9 cellular contexts compared by ENCODE assay signal in the genomic region with DNA sequence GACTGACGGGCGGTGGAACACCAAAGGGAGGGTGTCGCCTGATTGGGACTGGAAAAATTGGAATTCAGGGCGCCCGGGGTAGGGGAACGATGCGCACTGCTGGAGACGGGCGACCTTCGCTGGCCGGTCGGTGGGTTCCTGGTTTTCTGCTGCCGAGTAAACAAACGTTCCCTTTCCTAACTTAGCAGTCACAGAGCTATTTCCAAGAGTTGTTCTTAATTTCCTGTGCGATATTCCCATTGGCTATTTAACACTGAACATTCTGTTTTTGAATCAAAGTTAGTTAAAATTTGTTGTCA. TPM values are rescaled to one million over a fixed set of nuclear protein-coding genes. Genes with fewer than 3 reads are reported as not detected.
A peak's percentile ranks its signal among the peaks of the same experiment; 100 is the strongest.
DNase-seq lines count a peak whose midpoint lies in the region; ATAC-seq and TF ChIP-seq lines count a peak whose summit lies in the region.
"Had no signal": no experiment of that assay in that cellular context is flagged by ENCODE, and none has a peak within 500 bp of the region (broad histone marks: within the 10 kb centered on the region; RNA-seq: fewer than 3 reads in every experiment).

No MANE protein-coding gene starts in this region.

- intact Hi-C loops in stomach (cut with DNase I; ENCODE audit: low total_unique reads) = no loop called here

- H3K4me3 ChIP-seq in HUES48 (ENCODE audit: low read depth, low read length) = peak overlapping the region; percentile 91
- peak overlapping the region; percentile 75 for H3K4me3 ChIP-seq in astrocyte of the spinal cord (ENCODE audit: low read depth, low read length)
- peak overlapping the region; percentile 60 to 97 (median 78) for H3K4me3 ChIP-seq in stomach

- H3K27ac ChIP-seq in HUES48 (ENCODE audit: low read depth, low read length) (peak overlapping the region; percentile 80), stomach (peak overlapping the region in 4 of 5 donors; percentile 72 to 77 (median 75))

- ATAC-seq in GM19397 (IDR thresholded peaks at IDR 0.05; ENCODE audit: unreplicated experiment) = peak; percentile 6
- ATAC-seq in HG03175 (IDR thresholded peaks at IDR 0.05; ENCODE audit: unreplicated experiment) = no peak

- H3K9ac ChIP-seq in HUES48 (ENCODE audit: low read depth, low read length) = peak overlapping the region; percentile 59

- H3K9me3 ChIP-seq in HUES48 (ENCODE audit: control insufficient read depth, insufficient read depth, low read length) = no peaks in the 10 kb centered on the region
- no peaks in the 10 kb centered on the region for H3K9me3 ChIP-seq in stomach

- H3K4me1 ChIP-seq in HUES48 (ENCODE audit: control insufficient read depth, insufficient read depth, low read length) = peaks cover 19% of the 10 kb centered on the region
- peaks cover 0 to 18% (median 15%) of the 10 kb centered on the region in 4 donors for H3K4me1 ChIP-seq in stomach

- DNase-seq in CD1c-positive myeloid dendritic cell (ENCODE audit: extremely low spot score) (peak; percentile 27), astrocyte of the spinal cord (ENCODE audit: low read depth, low spot score) (peak; percentile 35), inferior parietal cortex (ENCODE audit: extremely low spot score) (peak; percentile 9), stomach (no peak), Ammon's horn (ENCODE audit: low spot score) (no peak)

- TF ChIP-seq POLR2A in stomach (IDR thresholded peaks at IDR 0.05) = no peak

- no peaks in the 10 kb centered on the region for H3K27me3 ChIP-seq in HUES48 (ENCODE audit: control insufficient read depth, insufficient read depth, low read length)
- no peaks in the 10 kb centered on the region for H3K27me3 ChIP-seq in stomach

- 0 to 3% (median 1%) methylated on average over 15 of the region's 15 CpGs for WGBS in stomach, 5 donors

- TF ChIP-seq EP300 in stomach (IDR thresholded peaks at IDR 0.05) = no peak

- no peak for TF ChIP-seq CTCF in astrocyte of the spinal cord (IDR thresholded peaks at IDR 0.05; ENCODE audit: low read depth, low read length)
- no peak for TF ChIP-seq CTCF in stomach (IDR thresholded peaks at IDR 0.05)

- H3K36me3 ChIP-seq in HUES48 (ENCODE audit: control insufficient read depth, insufficient read depth, low read length) (peaks cover 28% of the 10 kb centered on the region), stomach (peaks cover 0 to 4% (median 0%) of the 10 kb centered on the region in 4 donors)

- in situ Hi-C loops in astrocyte of the spinal cord (cut with HindIII; ENCODE audit: low sequenced_read_pairs) = no loop called here

RNA-seq across cellular contexts. Expression of gene C18orf54, which starts 0.7 kb away (rescaled TPM):
- 1 to 10 TPM in 2 of 5 donors, under 1 TPM in 1, not detected in 2; 0.89 to 4.0 (median 1.2) TPM for total RNA-seq in stomach
- under 1 TPM in 2 of 3 donors, not detected in 1; 0.68 to 0.75 TPM for polyA plus RNA-seq in stomach

RNA-seq across cellular contexts. Expression of gene STARD6, which starts 0.8 kb away (rescaled TPM):
- total RNA-seq in stomach = not detected
- polyA plus RNA-seq in stomach = not detected
- total RNA-seq: T-helper 1 cell treated with Interleukin-12 subunit alpha and Interleukin-12 subunit beta and Interleukin-4 antibody, amounts not matched to agents 30 ng/mL and 1 ng/mL, for 36 hours had no signal

Comparison
In these comparisons a context has a peak if more than half of its experiments do, and no peak if none do; other contexts are left out.
1. DNase-seq: peak in CD1c-positive myeloid dendritic cell (single experiment), astrocyte of the spinal cord (single experiment) and inferior parietal cortex (single experiment); none in stomach (single experiment) and Ammon's horn (single experiment).
2. Peak in every context shown above with its lines, with median percentiles within 50 percentile points of each other: H3K4me3 ChIP-seq.